Comparison of ENCODE assay signal across 14 cellular contexts in genomic region chr6:125370343-125370742, GRCh38.
DNase-seq lines count a peak whose midpoint lies in the region; TF ChIP-seq lines count a peak whose summit lies in the region.
"Had no signal": no experiment of that assay in that cellular context is flagged by ENCODE, and none has a peak within 500 bp of the region (broad histone marks: within the 10 kb centered on the region; RNA-seq: fewer than 3 reads in every experiment).

No MANE protein-coding gene starts in this region.

- H3K27ac ChIP-seq in PC-9, result no peak overlapping the region
- H3K27ac ChIP-seq: 22Rv1, BLaER1 had no signal

- BruUV-seq in PC-9 (replicated peaks; lab: Mats Ljungman, UMichigan), result no TSS peak

- intact Hi-C loops in PC-9 (cut with micrococcal nuclease; ENCODE audit: unreplicated experiment), result no loop called here

- H3K4me2 ChIP-seq in PC-9, result no peak overlapping the region
- H3K4me2 ChIP-seq: BLaER1 had no signal

- CTCF ChIA-PET in PC-9 (lab: Charles Lee), result no interaction called here

- 0 out of 2 replicates have a peak overlapping the region, but pooled peaks have one; percentile 5 for H2AFZ ChIP-seq in PC-9

- no peaks in the 10 kb centered on the region for H3K9me3 ChIP-seq in PC-9 (ENCODE audit: insufficient read depth, low read depth)
- H3K9me3 ChIP-seq: Caco-2 had no signal

- no peaks in the 10 kb centered on the region for H3K9me2 ChIP-seq in PC-9 (ENCODE audit: insufficient read depth)

- DNase-seq in NCI-H146 (lab: John Stamatoyannopoulos, UW) (peak; percentile 58), NCI-H146 treated with DMSO at 0.1 percent for 48 hours (lab: John Stamatoyannopoulos, UW; ENCODE audit: unreplicated experiment) (no peak), NCI-H524 (lab: John Stamatoyannopoulos, UW) (peak; percentile 35 to 68), PC-9 (no peak), left kidney (ENCODE audit: low read depth, low spot score) (peak; percentile 8), NCI-H510A treated with DMSO at 0.1 percent for 48 hours (lab: John Stamatoyannopoulos, UW) (no peak), activated T-cell treated with anti-CD3 and anti-CD28 coated beads for 4 hours (no peak), T-helper 9 cell (no peak)
- DNase-seq: Caco-2; CD8-positive, alpha-beta memory T cell; DND-41; GDM1 had no signal

- H3K36me3 ChIP-seq in PC-9 (ENCODE audit: low read depth), result no peaks in the 10 kb centered on the region
- H3K36me3 ChIP-seq: BLaER1 had no signal

- no peaks in the 10 kb centered on the region for H3K79me2 ChIP-seq in PC-9 (ENCODE audit: low read depth)

- H4K20me1 ChIP-seq in PC-9 (ENCODE audit: insufficient read depth), result no peaks in the 10 kb centered on the region
- H4K20me1 ChIP-seq: BLaER1 had no signal

- no peaks in the 10 kb centered on the region for H3K4me1 ChIP-seq in PC-9 (replicated peaks; ENCODE audit: insufficient read depth)
- H3K4me1 ChIP-seq: Caco-2 had no signal

- POLR2A ChIA-PET in PC-9 (lab: Charles Lee; ENCODE audit: unreplicated experiment), result no interaction called here

- no peaks in the 10 kb centered on the region for H3F3A ChIP-seq in PC-9 (ENCODE audit: insufficient read depth, low read depth)

- no peak overlapping the region for H3K4me3 ChIP-seq in PC-9
- H3K4me3 ChIP-seq: BLaER1 had no signal

- no peak for TF ChIP-seq CTCF in PC-9 (conservative IDR thresholded peaks at IDR 0.05)

- H3K27me3 ChIP-seq in PC-9 (ENCODE audit: insufficient read depth, low read depth), result no peaks in the 10 kb centered on the region
- H3K27me3 ChIP-seq: BLaER1 had no signal

Comparison
In these comparisons a context has a peak if more than half of its experiments do, and no peak if none do; other contexts are left out.
1. DNase-seq: peak in NCI-H146 (single experiment), NCI-H524 (2 of 2) and left kidney (single experiment); none in NCI-H146 treated with DMSO at 0.1 percent for 48 hours (single experiment), PC-9 (0 of 2), NCI-H510A treated with DMSO at 0.1 percent for 48 hours (single experiment), activated T-cell treated with anti-CD3 and anti-CD28 coated beads for 4 hours (single experiment) and T-helper 9 cell (single experiment).